8 cellular contexts compared by ENCODE assay signal in the genomic region with DNA sequence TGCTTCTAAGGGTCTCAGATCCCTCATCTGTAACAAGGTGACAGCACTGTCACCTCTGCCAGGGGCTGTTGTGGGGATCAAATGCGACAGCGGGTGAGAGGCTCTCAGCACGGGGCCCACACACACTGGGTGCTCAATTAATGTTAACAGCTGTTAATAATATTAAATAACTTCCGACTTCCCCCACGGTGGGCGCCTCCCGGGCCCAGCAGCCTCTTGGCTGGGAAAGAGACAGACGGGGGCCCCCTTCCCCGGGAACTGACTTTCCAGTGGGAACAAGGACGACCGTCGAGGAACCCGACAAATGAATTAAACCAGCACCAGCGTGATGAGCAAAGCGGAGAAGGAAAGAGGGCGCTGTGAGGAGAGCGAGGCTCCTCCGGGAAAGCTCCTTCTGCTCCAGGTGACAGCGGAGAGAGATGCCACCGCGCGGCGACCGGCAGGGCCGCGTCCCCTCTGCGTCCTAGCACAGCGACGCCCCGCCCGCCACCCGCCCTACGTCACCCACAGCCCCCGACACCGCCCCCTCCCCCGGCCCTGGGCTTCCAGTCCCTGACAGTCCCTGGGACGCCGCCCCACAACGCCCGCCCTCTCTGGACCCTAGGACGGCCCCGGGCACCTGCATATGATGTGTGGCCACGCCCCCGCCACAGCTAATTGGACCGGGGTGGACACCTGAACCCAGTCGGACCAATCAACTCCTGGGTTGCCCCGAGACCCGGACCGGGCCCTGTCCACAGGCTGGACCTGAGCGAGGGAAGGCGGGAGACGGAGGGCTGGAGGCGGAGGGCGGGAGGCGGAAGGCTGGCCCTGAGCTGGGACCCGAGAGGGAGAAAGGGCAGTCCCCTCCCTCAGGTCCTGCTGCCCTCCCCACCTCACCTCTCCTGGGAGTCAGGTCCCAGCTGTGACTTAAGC. TPM values are rescaled to one million over a fixed set of nuclear protein-coding genes. Genes with fewer than 3 reads are reported as not detected.
A peak's percentile ranks its signal among the peaks of the same experiment; 100 is the strongest.
DNase-seq lines count a peak whose midpoint lies in the region; ATAC-seq and TF ChIP-seq lines count a peak whose summit lies in the region.

No MANE protein-coding gene starts in this region.

- peak overlapping the region; percentile 34 for H3K4me3 Mint-ChIP-seq in stimulated activated memory B cell treated with anti-CD40 and anti-IgM and Interleukin-4, amounts not matched to agents 10 μg/mL and 1 μg/mL and 100 μg/mL, for 72 hours

- H3K36me3 Mint-ChIP-seq in stimulated activated memory B cell treated with anti-CD40 and anti-IgM and Interleukin-4, amounts not matched to agents 10 μg/mL and 1 μg/mL and 100 μg/mL, for 72 hours: no peaks in the 10 kb centered on the region

- H3K27me3 ChIP-seq in A673 (replicated peaks; ENCODE audit: insufficient read depth, low read depth, low read length, poor library complexity): peaks cover 34% of the 10 kb centered on the region

- POLR2A ChIA-PET in A673 (lab: Charles Lee; ENCODE audit: low non-redundant PET): no interaction called here

- no peaks in the 10 kb centered on the region for H3K9me3 Mint-ChIP-seq in stimulated activated memory B cell treated with anti-CD40 and anti-IgM and Interleukin-4, amounts not matched to agents 10 μg/mL and 1 μg/mL and 100 μg/mL, for 72 hours

- peaks cover 5% of the 10 kb centered on the region for H3K4me1 Mint-ChIP-seq in stimulated activated memory B cell treated with anti-CD40 and anti-IgM and Interleukin-4, amounts not matched to agents 10 μg/mL and 1 μg/mL and 100 μg/mL, for 72 hours

- intact Hi-C loops in A673 (cut with micrococcal nuclease; ENCODE audit: unreplicated experiment): no loop called here

- CTCF ChIA-PET in A673 (lab: Charles Lee): interaction anchor here (0.5 to 0.6 kb wide), 2 partner anchors 95 to 393 kb away, joined by 3 to 4 read pairs; no protein-coding TSS in a partner anchor

- H3K27ac Mint-ChIP-seq in stimulated activated memory B cell treated with anti-CD40 and anti-IgM and Interleukin-4, amounts not matched to agents 10 μg/mL and 1 μg/mL and 100 μg/mL, for 72 hours: no peak overlapping the region

- no peak overlapping the region for H3K27ac ChIP-seq in A673 (ENCODE audit: low read depth, low read length, poor library complexity, severe bottlenecking)

- DNase-seq in NCI-H2171 treated with DMSO at 0.1 percent for 48 hours (lab: John Stamatoyannopoulos, UW) (peak; percentile 18), NCI-H2171 (lab: John Stamatoyannopoulos, UW) (no peak), A673 (ENCODE audit: low spot score) (no peak)
- peak; percentile 45 for DNase-seq in activated CD4-positive, CD25-positive, alpha-beta regulatory T cell treated with anti-CD3 and anti-CD28 coated beads, Interleukin-2, amount 50 U/mL, for 72 hours

- no TSS peak for BruUV-seq in A673 (replicated peaks; lab: Mats Ljungman, UMichigan)

- peak; percentile 6 for ATAC-seq in stimulated activated memory B cell treated with anti-CD40 and anti-IgM and Interleukin-4, amounts not matched to agents 10 μg/mL and 1 μg/mL and 100 μg/mL, for 72 hours
- no peak for ATAC-seq in HG03280 (IDR thresholded peaks at IDR 0.05; ENCODE audit: unreplicated experiment)
- no peak for ATAC-seq in GM21619 (IDR thresholded peaks at IDR 0.05; ENCODE audit: unreplicated experiment)

- H3K9me3 ChIP-seq in A673 (ENCODE audit: low read depth, low read length, poor library complexity, severe bottlenecking): no peaks in the 10 kb centered on the region

- TF ChIP-seq CTCF in A673 (conservative IDR thresholded peaks at IDR 0.05; ENCODE audit: low read depth, low read length): no peak

- H3K4me1 ChIP-seq in A673 (ENCODE audit: insufficient read depth, low read length, poor library complexity, severe bottlenecking): no peaks in the 10 kb centered on the region

- H3K36me3 ChIP-seq in A673 (ENCODE audit: insufficient read depth, low read length, poor library complexity, severe bottlenecking): no peaks in the 10 kb centered on the region

- H3K27me3 Mint-ChIP-seq in stimulated activated memory B cell treated with anti-CD40 and anti-IgM and Interleukin-4, amounts not matched to agents 10 μg/mL and 1 μg/mL and 100 μg/mL, for 72 hours: peaks cover 92% of the 10 kb centered on the region

- H3K4me3 ChIP-seq in iPS-11a (ENCODE audit: low read depth, low read length): peak overlapping the region; percentile 29
- H3K4me3 ChIP-seq in A673 (ENCODE audit: low read depth, low read length, poor library complexity, severe bottlenecking): no peak overlapping the region

RNA-seq across cellular contexts. Expression of a gene that starts 38.2 kb away (rescaled TPM):
- not detected in 2 replicates for total RNA-seq in A673 (2021)

Comparison
In these comparisons a context has a peak if more than half of its experiments do, and no peak if none do; other contexts are left out.
1. DNase-seq: peak in NCI-H2171 treated with DMSO at 0.1 percent for 48 hours (single experiment) and activated CD4-positive, CD25-positive, alpha-beta regulatory T cell treated with anti-CD3 and anti-CD28 coated beads, Interleukin-2, amount 50 U/mL, for 72 hours (single experiment); none in NCI-H2171 (single experiment) and A673 (single experiment).